Comparison of ENCODE assay signal across 12 cellular contexts in genomic region chr17:12627177-12627629, GRCh38. TPM values are rescaled to one million over a fixed set of nuclear protein-coding genes. Genes with fewer than 3 reads are reported as not detected.
DNase-seq lines count a peak whose midpoint lies in the region; ATAC-seq and TF ChIP-seq lines count a peak whose summit lies in the region.
"Had no signal": no experiment of that assay in that cellular context is flagged by ENCODE, and none has a peak within 500 bp of the region (broad histone marks: within the 10 kb centered on the region; RNA-seq: fewer than 3 reads in every experiment).

No MANE protein-coding gene starts in this region.

- CTCF ChIA-PET in RWPE1 (lab: Yijun Ruan, JAX): interaction anchor here (0.6 to 1.1 kb wide), 2 partner anchors 81 to 1529 kb away, joined by 3 to 4 read pairs; no protein-coding TSS in a partner anchor

- H3K27ac ChIP-seq in RWPE1: no peak overlapping the region
- H3K27ac ChIP-seq: neural progenitor cell had no signal

- H3K27ac Mint-ChIP-seq in activated naive CD8-positive, alpha-beta T cell treated with anti-CD3 and anti-CD28 coated beads, Interleukin-2, amount 50 U/mL, for 24 hours: no peak overlapping the region
- H3K27ac Mint-ChIP-seq: activated naive CD4-positive, alpha-beta T cell treated with anti-CD3 and anti-CD28 coated beads, Interleukin-2, amount 50 U/mL, for 72 hours; neural progenitor cell had no signal

- H3K4me1 Mint-ChIP-seq in activated naive CD8-positive, alpha-beta T cell treated with anti-CD3 and anti-CD28 coated beads, Interleukin-2, amount 50 U/mL, for 24 hours: no peaks in the 10 kb centered on the region

- H3K9me3 Mint-ChIP-seq in activated naive CD8-positive, alpha-beta T cell treated with anti-CD3 and anti-CD28 coated beads, Interleukin-2, amount 50 U/mL, for 24 hours: peaks cover 4% of the 10 kb centered on the region

- DNase-seq in EH (ENCODE audit: low read depth): peak; percentile 100
- peak; percentile 4 for DNase-seq in RWPE1 (ENCODE audit: low spot score)
- peak; percentile 81 for DNase-seq in fibroblast of peridontal ligament (ENCODE audit: extremely low read depth)
- peak; percentile 13 for DNase-seq in renal cortical epithelial cell (ENCODE audit: low read depth)
- no peak for DNase-seq in activated naive CD8-positive, alpha-beta T cell treated with anti-CD3 and anti-CD28 coated beads, Interleukin-2, amount 50 U/mL, for 24 hours
- DNase-seq in AML-193 (lab: John Stamatoyannopoulos, UW): no peak
- no peak for DNase-seq in occipital lobe (lab: John Stamatoyannopoulos, UW)
- no peak for DNase-seq in activated gamma-delta T cell treated with Interleukin-2 at 50 U/mL for 16 hours
- DNase-seq: DND-41, NCI-H748 treated with DMSO at 0.1 percent for 48 hours had no signal

- no peak for ATAC-seq in activated naive CD8-positive, alpha-beta T cell treated with anti-CD3 and anti-CD28 coated beads, Interleukin-2, amount 50 U/mL, for 24 hours
- ATAC-seq: activated naive CD4-positive, alpha-beta T cell treated with anti-CD3 and anti-CD28 coated beads, Interleukin-2, amount 50 U/mL, for 72 hours had no signal

- POLR2A ChIA-PET in RWPE1 (lab: Yijun Ruan, JAX; ENCODE audit: low non-redundant PET): no interaction called here

- H3K4me3 Mint-ChIP-seq in activated naive CD8-positive, alpha-beta T cell treated with anti-CD3 and anti-CD28 coated beads, Interleukin-2, amount 50 U/mL, for 24 hours: no peak overlapping the region
- H3K4me3 Mint-ChIP-seq: neural progenitor cell had no signal

- TF ChIP-seq CTCF in RWPE1 (conservative IDR thresholded peaks at IDR 0.05; ENCODE audit: low read depth): no peak

- no peaks in the 10 kb centered on the region for H3K36me3 Mint-ChIP-seq in activated naive CD8-positive, alpha-beta T cell treated with anti-CD3 and anti-CD28 coated beads, Interleukin-2, amount 50 U/mL, for 24 hours (ENCODE audit: low read depth)
- H3K36me3 Mint-ChIP-seq: neural progenitor cell had no signal

- H3K27me3 Mint-ChIP-seq in activated naive CD8-positive, alpha-beta T cell treated with anti-CD3 and anti-CD28 coated beads, Interleukin-2, amount 50 U/mL, for 24 hours: no peaks in the 10 kb centered on the region

RNA-seq across cellular contexts. Expression of gene MYOCD, which starts 38.5 kb away (rescaled TPM):
- total RNA-seq in renal cortical epithelial cell (not detected in 2 replicates), occipital lobe (0.16 TPM)
- total RNA-seq: activated naive CD4-positive, alpha-beta T cell treated with anti-CD3 and anti-CD28 coated beads, Interleukin-2, amount 50 U/mL, for 72 hours had no signal

Comparison
In these comparisons a context has a peak if more than half of its experiments do, and no peak if none do; other contexts are left out.
1. DNase-seq: peak in EH (single experiment), RWPE1 (single experiment), fibroblast of peridontal ligament (single experiment) and renal cortical epithelial cell (single experiment); none in activated naive CD8-positive, alpha-beta T cell treated with anti-CD3 and anti-CD28 coated beads, Interleukin-2, amount 50 U/mL, for 24 hours (single experiment), AML-193 (0 of 2), occipital lobe (single experiment) and activated gamma-delta T cell treated with Interleukin-2 at 50 U/mL for 16 hours (single experiment).